1 cellular context compared by ENCODE assay signal in genomic region chr15:95734422-95735316, GRCh38.
TF ChIP-seq lines count a peak whose summit lies in the region.

No MANE protein-coding gene starts in this region.

TF ChIP-seq in GM23338, 12 proteins besides CTCF, POLR2A, EP300 and RAD21 (continued from another document):
- TF ChIP-seq ZNF462 (CRISPR knock-in tag; IDR thresholded peaks at IDR 0.05) (no peak), EZH2 (IDR thresholded peaks at IDR 0.05; ENCODE audit: low read depth, unreplicated experiment) (no peak), POLR2AphosphoS5 (IDR thresholded peaks at IDR 0.05; ENCODE audit: low read depth) (no peak), STAT1 (IDR thresholded peaks at IDR 0.05; ENCODE audit: unreplicated experiment) (no peak), EZH2phosphoT487 (IDR thresholded peaks at IDR 0.05; ENCODE audit: unreplicated experiment) (no peak), CREB1 (CRISPR knock-in tag; IDR thresholded peaks at IDR 0.05; ENCODE audit: low read depth) (no peak)
